Comparison of ENCODE assay signal across 21 cellular contexts in genomic region chr10:95787447-95787846, GRCh38. TPM values are rescaled to one million over a fixed set of nuclear protein-coding genes. Genes with fewer than 3 reads are reported as not detected.
A peak's percentile ranks its signal among the peaks of the same experiment; 100 is the strongest.
DNase-seq lines count a peak whose midpoint lies in the region; ATAC-seq and TF ChIP-seq lines count a peak whose summit lies in the region.
"Had no signal": no experiment of that assay in that cellular context is flagged by ENCODE, and none has a peak within 500 bp of the region (broad histone marks: within the 10 kb centered on the region; RNA-seq: fewer than 3 reads in every experiment).

No MANE protein-coding gene starts in this region.

- H3K27me3 Mint-ChIP-seq in activated naive CD8-positive, alpha-beta T cell treated with anti-CD3 and anti-CD28 coated beads, Interleukin-2, amount 10 ng/mL, durations not matched to agents 7 days and 5 days, result peaks cover 16% of the 10 kb centered on the region
- peaks cover 24% of the 10 kb centered on the region for H3K27me3 Mint-ChIP-seq in activated naive CD8-positive, alpha-beta T cell treated with anti-CD3 and anti-CD28 coated beads for 36 hours
- H3K27me3 Mint-ChIP-seq in activated T-helper 2 cell treated with anti-CD3 and anti-CD28 coated beads, Interferon-gamma antibody, Interleukin-2, Interleukin-4, amounts not matched to agents 10 μg/mL and 5 μg/mL and 100 μg/mL, durations not matched to agents 14 hours and 24 hours and 36 hours (ENCODE audit: low read depth), result peaks cover 2% of the 10 kb centered on the region

- no peaks in the 10 kb centered on the region for H3K79me1 ChIP-seq in mesenchymal stem cell (replicated peaks; ENCODE audit: low read length, poor library complexity, severe bottlenecking)

- no peak overlapping the region for H2BK15ac ChIP-seq in mesenchymal stem cell (ENCODE audit: low read depth, poor library complexity, severe bottlenecking)

- H3K27ac Mint-ChIP-seq in activated naive CD8-positive, alpha-beta T cell treated with anti-CD3 and anti-CD28 coated beads, Interleukin-2, amount 10 ng/mL, durations not matched to agents 7 days and 5 days, result peak overlapping the region; percentile 17
- H3K27ac Mint-ChIP-seq in activated naive CD8-positive, alpha-beta T cell treated with anti-CD3 and anti-CD28 coated beads for 36 hours, result no peak overlapping the region
- peak overlapping the region; percentile 58 for H3K27ac Mint-ChIP-seq in activated T-helper 2 cell treated with anti-CD3 and anti-CD28 coated beads, Interferon-gamma antibody, Interleukin-2, Interleukin-4, amounts not matched to agents 10 μg/mL and 5 μg/mL and 100 μg/mL, durations not matched to agents 14 hours and 24 hours and 36 hours
- H3K27ac Mint-ChIP-seq: CD4-positive, alpha-beta memory T cell had no signal

- no peak overlapping the region for H4K8ac ChIP-seq in mesenchymal stem cell (ENCODE audit: low read length)

- H3K9me3 ChIP-seq in tibial artery (no peaks in the 10 kb centered on the region), mesenchymal stem cell (ENCODE audit: control insufficient read depth, low read length) (no peaks in the 10 kb centered on the region), MM.1S (replicated peaks; ENCODE audit: insufficient read depth, low read length) (no peaks in the 10 kb centered on the region)

- H3K9ac ChIP-seq in mesenchymal stem cell (ENCODE audit: low read length), result no peak overlapping the region
- H3K9ac ChIP-seq in MM.1S (ENCODE audit: low read length), result no peak overlapping the region

- intact Hi-C loops in activated T-helper 2 cell treated with anti-CD3 and anti-CD28 coated beads, Interferon-gamma antibody, Interleukin-2, Interleukin-4, amounts not matched to agents 10 μg/mL and 5 μg/mL and 100 μg/mL, durations not matched to agents 14 hours and 24 hours and 36 hours (cut with micrococcal nuclease), result no loop called here
- intact Hi-C loops in tibial artery (cut with DNase I; ENCODE audit: low total_unique reads), result no loop called here

- peaks cover 66% of the 10 kb centered on the region for H3K4me1 Mint-ChIP-seq in activated naive CD8-positive, alpha-beta T cell treated with anti-CD3 and anti-CD28 coated beads, Interleukin-2, amount 10 ng/mL, durations not matched to agents 7 days and 5 days
- peaks cover 13% of the 10 kb centered on the region for H3K4me1 Mint-ChIP-seq in activated naive CD8-positive, alpha-beta T cell treated with anti-CD3 and anti-CD28 coated beads for 36 hours
- H3K4me1 Mint-ChIP-seq in activated T-helper 2 cell treated with anti-CD3 and anti-CD28 coated beads, Interferon-gamma antibody, Interleukin-2, Interleukin-4, amounts not matched to agents 10 μg/mL and 5 μg/mL and 100 μg/mL, durations not matched to agents 14 hours and 24 hours and 36 hours (ENCODE audit: low read depth), result peaks cover 73% of the 10 kb centered on the region
- H3K4me1 Mint-ChIP-seq: CD4-positive, alpha-beta memory T cell had no signal

- H3K27ac ChIP-seq in tibial artery (peak overlapping the region; percentile 72 to 78), mesenchymal stem cell (ENCODE audit: low read length, poor library complexity, severe bottlenecking) (no peak overlapping the region), MM.1S (ENCODE audit: low read length) (no peak overlapping the region)
- H3K27ac ChIP-seq: SK-N-MC had no signal

- H3K14ac ChIP-seq in mesenchymal stem cell (ENCODE audit: low read length in 2 of 2), result no peak overlapping the region

- H3K18ac ChIP-seq in mesenchymal stem cell (ENCODE audit: low read depth in 1 of 2, low read length in 2 of 2), result no peak overlapping the region

- POLR2A ChIA-PET in activated naive CD8-positive, alpha-beta T cell treated with anti-CD3 and anti-CD28 coated beads, Interleukin-2, amount 10 ng/mL, durations not matched to agents 7 days and 5 days (lab: Charles Lee), result interaction anchor here (1.4 kb wide), 1 partner anchor 45 kb away, joined by 5 read pairs; no protein-coding TSS in a partner anchor

- no peaks in the 10 kb centered on the region for H3K9me2 ChIP-seq in MM.1S (replicated peaks; ENCODE audit: insufficient read depth, low read length)

- no peak overlapping the region for H2BK5ac ChIP-seq in mesenchymal stem cell (ENCODE audit: low read depth, low read length, poor library complexity, severe bottlenecking)

- TF ChIP-seq CTCF in tibial artery (IDR thresholded peaks at IDR 0.05) (no peak), MM.1S (IDR thresholded peaks at IDR 0.05; ENCODE audit: low read length) (no peak)

- H4K91ac ChIP-seq in mesenchymal stem cell (ENCODE audit: low read length), result no peak overlapping the region

- H3K27me3 ChIP-seq in tibial artery (no peaks in the 10 kb centered on the region), mesenchymal stem cell (ENCODE audit: control insufficient read depth in 1 of 2, insufficient read depth in 1 of 2, low read length in 2 of 2) (no peaks in the 10 kb centered on the region), MM.1S (replicated peaks; ENCODE audit: insufficient read depth, low read length) (no peaks in the 10 kb centered on the region)

- no peak for ATAC-seq in activated naive CD8-positive, alpha-beta T cell treated with anti-CD3 and anti-CD28 coated beads, Interleukin-2, amount 10 ng/mL, durations not matched to agents 7 days and 5 days (ENCODE audit: low read depth)
- peak; percentile 6 for ATAC-seq in GM18520 (IDR thresholded peaks at IDR 0.05; ENCODE audit: unreplicated experiment)
- ATAC-seq in HG03439 (IDR thresholded peaks at IDR 0.05; ENCODE audit: unreplicated experiment), result no peak
- ATAC-seq: HepG2, Panc1, Right ventricle myocardium inferior had no signal

- H2AK5ac ChIP-seq in mesenchymal stem cell (ENCODE audit: low read length, severe bottlenecking), result no peak overlapping the region

- H3K36me3 Mint-ChIP-seq in activated naive CD8-positive, alpha-beta T cell treated with anti-CD3 and anti-CD28 coated beads, Interleukin-2, amount 10 ng/mL, durations not matched to agents 7 days and 5 days, result peaks cover 19% of the 10 kb centered on the region
- H3K36me3 Mint-ChIP-seq in activated naive CD8-positive, alpha-beta T cell treated with anti-CD3 and anti-CD28 coated beads for 36 hours, result no peaks in the 10 kb centered on the region
- H3K36me3 Mint-ChIP-seq in activated T-helper 2 cell treated with anti-CD3 and anti-CD28 coated beads, Interferon-gamma antibody, Interleukin-2, Interleukin-4, amounts not matched to agents 10 μg/mL and 5 μg/mL and 100 μg/mL, durations not matched to agents 14 hours and 24 hours and 36 hours (ENCODE audit: low read depth), result peaks cover 28% of the 10 kb centered on the region
- H3K36me3 Mint-ChIP-seq: CD4-positive, alpha-beta memory T cell had no signal

- H3K4me1 ChIP-seq in tibial artery (peaks cover 0 to 100% (median 54%) of the 10 kb centered on the region in 4 donors), mesenchymal stem cell (ENCODE audit: control insufficient read depth, insufficient read depth, low read depth, low read length) (peaks cover 2% of the 10 kb centered on the region), MM.1S (ENCODE audit: low read length) (peaks cover 14% of the 10 kb centered on the region)

- H4K20me1 ChIP-seq in MM.1S (ENCODE audit: insufficient read depth, low read length), result no peaks in the 10 kb centered on the region

- H3K4me2 ChIP-seq in mesenchymal stem cell (ENCODE audit: low read length, poor library complexity, severe bottlenecking) (no peak overlapping the region), MM.1S (ENCODE audit: low read depth, low read length) (no peak overlapping the region)

- no peak overlapping the region for H3K4me3 ChIP-seq in tibial artery
- no peak overlapping the region for H3K4me3 ChIP-seq in mesenchymal stem cell (ENCODE audit: insufficient read depth in 1 of 2, low read depth in 1 of 2, low read length in 2 of 2)
- no peak overlapping the region for H3K4me3 ChIP-seq in MM.1S (ENCODE audit: low read length)
- H3K4me3 ChIP-seq: SK-N-MC had no signal

- no peaks in the 10 kb centered on the region for H3K79me2 ChIP-seq in MM.1S (ENCODE audit: low read length)

- no peak overlapping the region for H2BK12ac ChIP-seq in mesenchymal stem cell (ENCODE audit: low read length in 2 of 2)

- no peaks in the 10 kb centered on the region for H3K36me3 ChIP-seq in tibial artery
- no peaks in the 10 kb centered on the region for H3K36me3 ChIP-seq in mesenchymal stem cell (ENCODE audit: control insufficient read depth in 1 of 2, insufficient read depth in 2 of 2, low read depth in 1 of 2, low read length in 2 of 2)
- H3K36me3 ChIP-seq in MM.1S (replicated peaks; ENCODE audit: insufficient read depth, low read length), result no peaks in the 10 kb centered on the region

- no peak overlapping the region for H3K23ac ChIP-seq in mesenchymal stem cell (ENCODE audit: low read length in 2 of 2)

- H3K9me3 Mint-ChIP-seq in activated naive CD8-positive, alpha-beta T cell treated with anti-CD3 and anti-CD28 coated beads, Interleukin-2, amount 10 ng/mL, durations not matched to agents 7 days and 5 days, result peaks cover 2% of the 10 kb centered on the region
- H3K9me3 Mint-ChIP-seq in activated naive CD8-positive, alpha-beta T cell treated with anti-CD3 and anti-CD28 coated beads for 36 hours, result no peaks in the 10 kb centered on the region
- H3K9me3 Mint-ChIP-seq in activated T-helper 2 cell treated with anti-CD3 and anti-CD28 coated beads, Interferon-gamma antibody, Interleukin-2, Interleukin-4, amounts not matched to agents 10 μg/mL and 5 μg/mL and 100 μg/mL, durations not matched to agents 14 hours and 24 hours and 36 hours, result peaks cover 5% of the 10 kb centered on the region
- H3K9me3 Mint-ChIP-seq: CD4-positive, alpha-beta memory T cell had no signal

- no CpG with 5 or more reads among the region's 1 CpG for WGBS in mesenchymal stem cell

- H2AFZ ChIP-seq in mesenchymal stem cell (ENCODE audit: low read depth, low read length) (no peak overlapping the region), MM.1S (ENCODE audit: low read length) (no peak overlapping the region)

- no peak overlapping the region for H3K4ac ChIP-seq in mesenchymal stem cell (ENCODE audit: low read depth in 1 of 2, low read length in 2 of 2)

- no peak for DNase-seq in activated naive CD8-positive, alpha-beta T cell treated with anti-CD3 and anti-CD28 coated beads, Interleukin-2, amount 10 ng/mL, durations not matched to agents 7 days and 5 days
- DNase-seq in activated naive CD8-positive, alpha-beta T cell treated with anti-CD3 and anti-CD28 coated beads for 36 hours, result no peak
- DNase-seq in activated T-helper 2 cell treated with anti-CD3 and anti-CD28 coated beads, Interferon-gamma antibody, Interleukin-2, Interleukin-4, amounts not matched to agents 10 μg/mL and 5 μg/mL and 100 μg/mL, durations not matched to agents 14 hours and 24 hours and 36 hours (ENCODE audit: low spot score), result no peak
- DNase-seq in tibial artery, result no peak
- DNase-seq in mesenchymal stem cell, result no peak
- DNase-seq in MM.1S, result no peak
- DNase-seq: ACHN; CD4-positive, alpha-beta memory T cell; DND-41; GF-D8; Karpas-422; NCI-H1930; NCI-H2171 treated with DMSO at 0.1 percent for 48 hours; NCI-H774 had no signal

- no peak overlapping the region for H2BK120ac ChIP-seq in mesenchymal stem cell (ENCODE audit: low read depth, low read length)

- H3F3A ChIP-seq in MM.1S (ENCODE audit: insufficient read depth, low read length), result no peaks in the 10 kb centered on the region

- no peak overlapping the region for H3K4me3 Mint-ChIP-seq in activated naive CD8-positive, alpha-beta T cell treated with anti-CD3 and anti-CD28 coated beads, Interleukin-2, amount 10 ng/mL, durations not matched to agents 7 days and 5 days
- H3K4me3 Mint-ChIP-seq in activated naive CD8-positive, alpha-beta T cell treated with anti-CD3 and anti-CD28 coated beads for 36 hours, result no peak overlapping the region
- no peak overlapping the region for H3K4me3 Mint-ChIP-seq in activated T-helper 2 cell treated with anti-CD3 and anti-CD28 coated beads, Interferon-gamma antibody, Interleukin-2, Interleukin-4, amounts not matched to agents 10 μg/mL and 5 μg/mL and 100 μg/mL, durations not matched to agents 14 hours and 24 hours and 36 hours (ENCODE audit: low read depth)
- H3K4me3 Mint-ChIP-seq: CD4-positive, alpha-beta memory T cell had no signal

RNA-seq across cellular contexts. Expression of gene ENTPD1, which starts 31.5 kb away (rescaled TPM):
- 10 to 100 TPM; 10.9 to 11.6 TPM for total RNA-seq in activated naive CD8-positive, alpha-beta T cell treated with anti-CD3 and anti-CD28 coated beads, Interleukin-2, amount 10 ng/mL, durations not matched to agents 7 days and 5 days
- under 1 TPM; 0.64 to 0.99 TPM for total RNA-seq in activated naive CD8-positive, alpha-beta T cell treated with anti-CD3 and anti-CD28 coated beads for 36 hours
- 37.1 and 37.5 TPM in 2 replicates for total RNA-seq in activated T-helper 2 cell treated with anti-CD3 and anti-CD28 coated beads, Interferon-gamma antibody, Interleukin-2, Interleukin-4, amounts not matched to agents 10 μg/mL and 5 μg/mL and 100 μg/mL, durations not matched to agents 14 hours and 24 hours and 36 hours
- 7.0 TPM for polyA plus RNA-seq in mesenchymal stem cell (2013, experiment 1 of 2)
- polyA plus RNA-seq in mesenchymal stem cell (2013, experiment 2 of 2), result 6.8 TPM
- total RNA-seq: NCI-H460 had no signal

Comparison
In these comparisons a context has a peak if more than half of its experiments do, and no peak if none do; other contexts are left out.
1. RNA of gene ENTPD1, which starts 31.5 kb away (total RNA-seq): 37.1 to 37.5 TPM in activated T-helper 2 cell treated with anti-CD3 and anti-CD28 coated beads, Interferon-gamma antibody, Interleukin-2, Interleukin-4, amounts not matched to agents 10 μg/mL and 5 μg/mL and 100 μg/mL, durations not matched to agents 14 hours and 24 hours and 36 hours and 10.9 to 11.6 TPM in activated naive CD8-positive, alpha-beta T cell treated with anti-CD3 and anti-CD28 coated beads, Interleukin-2, amount 10 ng/mL, durations not matched to agents 7 days and 5 days; 0.64 to 0.99 TPM in activated naive CD8-positive, alpha-beta T cell treated with anti-CD3 and anti-CD28 coated beads for 36 hours; every median in the first group is over 4 times any median in the second.
2. H3K27ac ChIP-seq: peak in tibial artery (2 of 2); none in mesenchymal stem cell (single experiment) and MM.1S (single experiment).